Comparison of ENCODE assay signal across 10 cellular contexts in the genomic region with DNA sequence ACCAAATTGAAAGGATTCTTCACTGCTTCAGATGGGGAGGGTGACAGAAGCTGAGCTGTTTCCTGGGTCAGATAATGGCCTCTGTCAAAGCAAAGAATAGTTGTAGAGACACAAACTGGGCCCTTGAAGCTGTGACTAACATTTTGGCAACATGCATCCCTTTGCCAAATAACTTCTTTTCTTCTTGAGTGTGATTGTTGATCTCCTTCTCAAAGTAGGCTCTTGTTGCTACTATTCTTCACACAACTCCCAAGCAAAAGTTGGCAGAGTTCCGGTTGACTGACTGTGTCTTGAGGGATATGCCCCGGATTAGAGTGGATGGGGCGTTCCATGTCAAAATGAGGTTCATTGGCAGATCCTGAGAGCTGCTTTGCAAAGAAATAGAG. TPM values are rescaled to one million over a fixed set of nuclear protein-coding genes. Genes with fewer than 3 reads are reported as not detected.
DNase-seq lines count a peak whose midpoint lies in the region; ATAC-seq and TF ChIP-seq lines count a peak whose summit lies in the region.
"Had no signal": no experiment of that assay in that cellular context is flagged by ENCODE, and none has a peak within 500 bp of the region (broad histone marks: within the 10 kb centered on the region; RNA-seq: fewer than 3 reads in every experiment).

No MANE protein-coding gene starts in this region.

- H3K9me3 ChIP-seq in ascending aorta (no peaks in the 10 kb centered on the region), heart left ventricle (no peaks in the 10 kb centered on the region)

- 58 to 75% (median 66%) methylated on average over 3 of the region's 3 CpGs for WGBS in heart left ventricle, 4 donors

- intact Hi-C loops in ascending aorta (cut with DNase I) (no loop called here), heart left ventricle (cut with DNase I) (loop anchor here in 1 of 10 donors (5.0 kb wide), 1 partner anchor 58 kb away; no protein-coding TSS in a partner anchor), left colon (cut with DNase I, micrococcal nuclease) (no loop called here)

- H3K27me3 ChIP-seq in ascending aorta (no peaks in the 10 kb centered on the region), heart left ventricle (no peaks in the 10 kb centered on the region)

- ATAC-seq in heart left ventricle (peak in 2 of 4 donors; percentile 46 to 59), left colon (no peak), HG02885 (IDR thresholded peaks at IDR 0.05; ENCODE audit: poor library complexity, unreplicated experiment) (no peak), GM19395 (IDR thresholded peaks at IDR 0.05; ENCODE audit: unreplicated experiment) (no peak)

- TF ChIP-seq CTCF in ascending aorta (IDR thresholded peaks at IDR 0.05) (no peak), heart left ventricle (IDR thresholded peaks at IDR 0.05) (no peak), retinal pigment epithelial cell (conservative IDR thresholded peaks at IDR 0.05; ENCODE audit: low read depth, low read length) (no peak)

- H3K4me3 ChIP-seq in ascending aorta (no peak overlapping the region), heart left ventricle (no peak overlapping the region), retinal pigment epithelial cell (ENCODE audit: low read length) (no peak overlapping the region)

- H3K4me1 ChIP-seq in ascending aorta (peaks cover 3 to 18% of the 10 kb centered on the region in 2 donors), heart left ventricle (peaks cover 0 to 38% (median 21%) of the 10 kb centered on the region in 12 donors)

- peak; percentile 56 for DNase-seq in GM03348 (ENCODE audit: low spot score)
- DNase-seq in ascending aorta (ENCODE audit: low spot score in 2 of 2): peak in 1 of 2 donors; percentile 74
- peak in 3 of 5 donors; percentile 27 to 53 (median 28) for DNase-seq in heart left ventricle
- DNase-seq in retinal pigment epithelial cell (ENCODE audit: low read depth): peak; percentile 83
- no peak for DNase-seq in left colon
- DNase-seq in OCI-M2 (lab: John Stamatoyannopoulos, UW; ENCODE audit: unreplicated experiment): no peak
- DNase-seq: dermis blood vessel endothelial cell, NCI-H2029 treated with DMSO at 0.1 percent for 48 hours had no signal

- H3K36me3 ChIP-seq in ascending aorta (peaks cover 0 to 13% of the 10 kb centered on the region in 2 donors), heart left ventricle (peaks cover 0 to 27% (median 14%) of the 10 kb centered on the region in 9 donors)

- H3K27ac ChIP-seq in ascending aorta (peak overlapping the region; percentile 43 to 52), heart left ventricle (peak overlapping the region in 6 of 12 donors; percentile 21 to 54 (median 41))

- no peak for TF ChIP-seq POLR2A in heart left ventricle (IDR thresholded peaks at IDR 0.05)

RNA-seq across cellular contexts. Expression of gene WIPF2, which starts 5.6 kb away (rescaled TPM):
- total RNA-seq in ascending aorta (11.2 TPM), heart left ventricle (10 to 100 TPM in 6 of 9 donors, 1 to 10 TPM in 3; 8.4 to 17.6 (median 11.2) TPM), left colon (10 to 100 TPM; 43.6 to 53.6 TPM)
- 10 to 100 TPM in 1 of 2 donors, 1 to 10 TPM in 1; 6.6 to 12.2 TPM for polyA plus RNA-seq in heart left ventricle

RNA-seq across cellular contexts. Expression of gene RAPGEFL1, which starts 47.4 kb away (rescaled TPM):
- total RNA-seq in ascending aorta (8.7 TPM), heart left ventricle (1 to 10 TPM; 2.2 to 4.8 (median 2.9) TPM), left colon (100 to 1,000 TPM; 149 to 194 TPM)
- polyA plus RNA-seq in heart left ventricle: 1 to 10 TPM; 3.3 to 6.6 TPM

Comparison
In these comparisons a context has a peak if more than half of its experiments do, and no peak if none do; other contexts are left out.
1. DNase-seq: peak in GM03348 (single experiment), heart left ventricle (3 of 5) and retinal pigment epithelial cell (single experiment); none in left colon (0 of 2) and OCI-M2 (single experiment).
2. RNA of gene RAPGEFL1, which starts 47.4 kb away (total RNA-seq): 149 to 194 TPM in left colon; 8.7 TPM in ascending aorta (single experiment) and 2.2 to 4.8 TPM in heart left ventricle; every median in the first group is over 10 times any median in the second.